In genomic region chr16:29975811-29976511, GRCh38 we compare ENCODE assay signal across 8 cellular contexts. TPM values are rescaled to one million over a fixed set of nuclear protein-coding genes. Genes with fewer than 3 reads are reported as not detected.
DNase-seq lines count a peak whose midpoint lies in the region; ATAC-seq, FAIRE-seq and TF ChIP-seq lines count a peak whose summit lies in the region.

No MANE protein-coding gene starts in this region.

- no peak for DNase-seq in activated T-cell treated with anti-CD3 and anti-CD28 coated beads, Interleukin-2, amount 50 U/mL, for 24 hours
- no peak for DNase-seq in activated T-cell treated with anti-CD3 and anti-CD28 coated beads for 4 hours
- peak in 1 of 7 donors; percentile 21 for DNase-seq in adrenal gland
- DNase-seq in keratinocyte (ENCODE audit: low read depth, low spot score), result no peak
- DNase-seq in germinal center (ENCODE audit: low spot score), result no peak
- no peak for DNase-seq in cortex of kidney (lab: John Stamatoyannopoulos, UW)

- intact Hi-C loops in adrenal gland (cut with DNase I), result no loop called here

- no peaks in the 10 kb centered on the region for H3K27me3 Mint-ChIP-seq in activated T-cell treated with anti-CD3 and anti-CD28 coated beads, Interleukin-2, amount 50 U/mL, for 24 hours

- H2AFZ ChIP-seq in keratinocyte (ENCODE audit: control insufficient read depth, low read length), result no peak overlapping the region

- dilution Hi-C loops in keratinocyte (cut with MboI; ENCODE audit: extremely low pct_ligation_motif_present, low sequenced_read_pairs), result no loop called here

- H3K27ac ChIP-seq in adrenal gland (peak overlapping the region in 4 of 5 donors; percentile 3 to 87 (median 80)), keratinocyte (ENCODE audit: control insufficient read depth, insufficient read depth, low read length) (no peak overlapping the region), thymus (ENCODE audit: low read depth) (peak overlapping the region; percentile 55)

- peak overlapping the region; percentile 80 for H3K4me2 ChIP-seq in keratinocyte (ENCODE audit: control insufficient read depth, extremely low read depth, insufficient read depth, low read depth, low read length)

- peaks cover 75% of the 10 kb centered on the region for H3K36me3 Mint-ChIP-seq in activated T-cell treated with anti-CD3 and anti-CD28 coated beads, Interleukin-2, amount 50 U/mL, for 24 hours (ENCODE audit: low read depth)

- H3K36me3 ChIP-seq in adrenal gland (replicated peaks in 1 of 2) (peaks cover 0 to 49% of the 10 kb centered on the region in 2 donors), keratinocyte (ENCODE audit: control insufficient read depth in 2 of 2, extremely low read depth in 1 of 2, insufficient read depth in 2 of 2, low read length in 2 of 2) (peaks cover 24 to 29% of the 10 kb centered on the region in 2 experiments), thymus (ENCODE audit: control insufficient read depth, insufficient read depth) (peaks cover 30% of the 10 kb centered on the region)

- WGBS in adrenal gland, 4 donors, result 8 to 14% (median 10%) methylated on average over 6 of the region's 6 CpGs
- WGBS in thymus, result 51% methylated on average over 6 of the region's 6 CpGs

- peak overlapping the region in 2 of 4 donors; percentile 68 to 73 for H3K4me3 ChIP-seq in adrenal gland
- peak overlapping the region; percentile 8 to 97 (median 90) for H3K4me3 ChIP-seq in keratinocyte (ENCODE audit: control insufficient read depth in 2 of 3, extremely low read depth in 1 of 3, insufficient read depth in 2 of 3, low read depth in 1 of 3, low read length in 3 of 3)
- H3K4me3 ChIP-seq in thymus (ENCODE audit: low read length), result peak overlapping the region; percentile 3

- H3K9me3 ChIP-seq in adrenal gland (replicated peaks in 1 of 3), result no peaks in the 10 kb centered on the region
- H3K9me3 ChIP-seq in keratinocyte (ENCODE audit: control insufficient read depth, low read depth, low read length), result no peaks in the 10 kb centered on the region
- no peaks in the 10 kb centered on the region for H3K9me3 ChIP-seq in thymus (ENCODE audit: control insufficient read depth)

- H3K4me1 Mint-ChIP-seq in activated T-cell treated with anti-CD3 and anti-CD28 coated beads, Interleukin-2, amount 50 U/mL, for 24 hours (ENCODE audit: low read depth), result peaks cover 35% of the 10 kb centered on the region

- peaks cover 8% of the 10 kb centered on the region for H3K9me3 Mint-ChIP-seq in activated T-cell treated with anti-CD3 and anti-CD28 coated beads, Interleukin-2, amount 50 U/mL, for 24 hours

- H3K9ac ChIP-seq in keratinocyte (ENCODE audit: control insufficient read depth, extremely low read depth, insufficient read depth, low read length), result no peak overlapping the region

- no peak for TF ChIP-seq CTCF in adrenal gland (IDR thresholded peaks at IDR 0.05)
- no peak for TF ChIP-seq CTCF in keratinocyte (optimal IDR thresholded peaks at IDR 0.05 in 1 of 3, IDR thresholded peaks at IDR 0.05 in 1 of 3, conservative IDR thresholded peaks at IDR 0.05 in 1 of 3; ENCODE audit: extremely low read depth in 1 of 3, insufficient read depth in 2 of 3, low read length in 3 of 3)

- TF ChIP-seq POLR2A in adrenal gland (IDR thresholded peaks at IDR 0.05), result no peak

- H3K4me1 ChIP-seq in adrenal gland (replicated peaks in 1 of 2) (peaks cover 30 to 53% of the 10 kb centered on the region in 2 donors), keratinocyte (ENCODE audit: control insufficient read depth, extremely low read depth, insufficient read depth, low read length) (peaks cover 18% of the 10 kb centered on the region), thymus (ENCODE audit: control insufficient read depth, insufficient read depth, low read length) (peaks cover 22% of the 10 kb centered on the region)

- H4K20me1 ChIP-seq in keratinocyte (ENCODE audit: control insufficient read depth, extremely low read depth, insufficient read depth, low read length), result peaks cover 22% of the 10 kb centered on the region

- FAIRE-seq in keratinocyte (lab: Jason Lieb, UNC), result no peak

- peaks cover 4% of the 10 kb centered on the region for H3K9me1 ChIP-seq in keratinocyte (ENCODE audit: control insufficient read depth, extremely low read depth, insufficient read depth, low read length)

- peak overlapping the region; percentile 93 for H3K4me3 Mint-ChIP-seq in activated T-cell treated with anti-CD3 and anti-CD28 coated beads, Interleukin-2, amount 50 U/mL, for 24 hours

- H3K27me3 ChIP-seq in adrenal gland (no peaks in the 10 kb centered on the region), keratinocyte (ENCODE audit: control insufficient read depth, extremely low read depth, insufficient read depth, low read length) (no peaks in the 10 kb centered on the region), thymus (ENCODE audit: control insufficient read depth, insufficient read depth) (no peaks in the 10 kb centered on the region)

- peak overlapping the region; percentile 95 for H3K27ac Mint-ChIP-seq in activated T-cell treated with anti-CD3 and anti-CD28 coated beads, Interleukin-2, amount 50 U/mL, for 24 hours

- ATAC-seq in HG03196 (IDR thresholded peaks at IDR 0.05; ENCODE audit: unreplicated experiment), result no peak

- peaks cover 45% of the 10 kb centered on the region for H3K79me2 ChIP-seq in keratinocyte (ENCODE audit: control insufficient read depth, insufficient read depth, low read length)

RNA-seq across cellular contexts. Expression of gene TAOK2, which starts 2.3 kb away (rescaled TPM):
- total RNA-seq in adrenal gland, result 10 to 100 TPM; 57.5 to 95.0 (median 76.1) TPM
- polyA plus RNA-seq in adrenal gland (100 to 1,000 TPM in 1 of 3 donors, 10 to 100 TPM in 2; 36.6 to 135 (median 51.0) TPM), keratinocyte (13.8 to 20.1 TPM (median 15.4 TPM) in 3 replicates), thymus (28.7 TPM)
- polyA plus RNA-seq in keratinocyte (2011; ENCODE audit: low read depth), result 9.0 TPM
- 4.8 and 9.4 TPM in 2 replicates for polyA plus RNA-seq in keratinocyte (2011; cell fraction: cytosol; rRNA removed)
- polyA plus RNA-seq in keratinocyte (2011; cell fraction: nucleus; rRNA removed), result 35.1 and 37.7 TPM in 2 replicates
- polyA plus RNA-seq in keratinocyte (2012; ENCODE audit: low replicate concordance), result 10.6 and 21.5 TPM in 2 replicates
- 20.1 to 25.0 TPM (median 23.6 TPM) in 3 replicates for polyA minus RNA-seq in keratinocyte
- polyA minus RNA-seq in keratinocyte (2011; cell fraction: cytosol; rRNA and poly(A)+ RNA removed), result 24.4 TPM
- 26.7 and 29.9 TPM in 2 replicates for polyA minus RNA-seq in keratinocyte (2011; cell fraction: nucleus; rRNA and poly(A)+ RNA removed)

RNA-seq across cellular contexts. Expression of gene TMEM219, which starts 14.1 kb away (rescaled TPM):
- total RNA-seq in adrenal gland, result 100 to 1,000 TPM; 164 to 300 (median 192) TPM
- polyA plus RNA-seq in adrenal gland (100 to 1,000 TPM; 100 to 278 (median 272) TPM), keratinocyte (48.5 to 77.2 TPM (median 64.8 TPM) in 3 replicates), thymus (155 TPM)
- 54.7 TPM for polyA plus RNA-seq in keratinocyte (2011; ENCODE audit: low read depth)
- 63.9 and 88.0 TPM in 2 replicates for polyA plus RNA-seq in keratinocyte (2011; cell fraction: cytosol; rRNA removed)
- 96.9 and 119 TPM in 2 replicates for polyA plus RNA-seq in keratinocyte (2011; cell fraction: nucleus; rRNA removed)
- polyA plus RNA-seq in keratinocyte (2012; ENCODE audit: low replicate concordance), result 67.3 and 77.2 TPM in 2 replicates
- 39.0 to 58.6 TPM (median 53.8 TPM) in 3 replicates for polyA minus RNA-seq in keratinocyte
- 65.0 TPM for polyA minus RNA-seq in keratinocyte (2011; cell fraction: cytosol; rRNA and poly(A)+ RNA removed)
- polyA minus RNA-seq in keratinocyte (2011; cell fraction: nucleus; rRNA and poly(A)+ RNA removed), result 15.7 and 19.3 TPM in 2 replicates

RNA-seq across cellular contexts. Expression of gene HIRIP3, which starts 19.5 kb away (rescaled TPM):
- 10 to 100 TPM; 11.9 to 35.0 (median 19.1) TPM for total RNA-seq in adrenal gland
- polyA plus RNA-seq in adrenal gland, result 10 to 100 TPM; 12.6 to 24.9 (median 20.2) TPM
- polyA plus RNA-seq in keratinocyte, result 4.1 to 4.8 TPM (median 4.6 TPM) in 3 replicates
- polyA plus RNA-seq in keratinocyte (2011; ENCODE audit: low read depth), result 3.5 TPM
- 3.5 and 5.4 TPM in 2 replicates for polyA plus RNA-seq in keratinocyte (2011; cell fraction: cytosol; rRNA removed)
- polyA plus RNA-seq in keratinocyte (2011; cell fraction: nucleus; rRNA removed), result 3.0 and 5.2 TPM in 2 replicates
- polyA plus RNA-seq in keratinocyte (2012; ENCODE audit: low replicate concordance), result 4.2 and 7.3 TPM in 2 replicates
- polyA minus RNA-seq in keratinocyte, result 1.9 to 3.7 TPM (median 3.1 TPM) in 3 replicates
- polyA minus RNA-seq in keratinocyte (2011; cell fraction: cytosol; rRNA and poly(A)+ RNA removed), result 6.1 TPM
- 3.0 and 3.3 TPM in 2 replicates for polyA minus RNA-seq in keratinocyte (2011; cell fraction: nucleus; rRNA and poly(A)+ RNA removed)
- 14.8 TPM for polyA plus RNA-seq in thymus

RNA-seq across cellular contexts. Expression of gene INO80E, which starts 20.1 kb away (rescaled TPM):
- 100 to 1,000 TPM in 2 of 8 donors, 10 to 100 TPM in 6; 31.8 to 120 (median 73.4) TPM for total RNA-seq in adrenal gland
- polyA plus RNA-seq in adrenal gland (100 to 1,000 TPM in 2 of 3 donors, 10 to 100 TPM in 1; 42.8 to 362 (median 103) TPM), keratinocyte (20.1 to 28.3 TPM (median 26.7 TPM) in 3 replicates), thymus (84.5 TPM)
- 32.4 TPM for polyA plus RNA-seq in keratinocyte (2011; ENCODE audit: low read depth)
- 10.1 and 17.5 TPM in 2 replicates for polyA plus RNA-seq in keratinocyte (2011; cell fraction: cytosol; rRNA removed)
- 33.9 and 47.9 TPM in 2 replicates for polyA plus RNA-seq in keratinocyte (2011; cell fraction: nucleus; rRNA removed)
- polyA plus RNA-seq in keratinocyte (2012; ENCODE audit: low replicate concordance), result 27.4 and 54.2 TPM in 2 replicates
- 8.4 to 14.3 TPM (median 8.9 TPM) in 3 replicates for polyA minus RNA-seq in keratinocyte
- polyA minus RNA-seq in keratinocyte (2011; cell fraction: cytosol; rRNA and poly(A)+ RNA removed), result 19.0 TPM
- 8.1 and 8.5 TPM in 2 replicates for polyA minus RNA-seq in keratinocyte (2011; cell fraction: nucleus; rRNA and poly(A)+ RNA removed)

RNA-seq across cellular contexts. Expression of gene DOC2A, which starts 34.9 kb away (rescaled TPM):
- 10 to 100 TPM in 1 of 8 donors, 1 to 10 TPM in 4, under 1 TPM in 2, not detected in 1; 0.35 to 14.8 (median 2.5) TPM for total RNA-seq in adrenal gland
- 10 to 100 TPM in 1 of 3 donors, 1 to 10 TPM in 1, under 1 TPM in 1; 0.60 to 33.0 (median 9.5) TPM for polyA plus RNA-seq in adrenal gland
- polyA plus RNA-seq in keratinocyte, result 0.10 to 0.41 TPM (median 0.26 TPM) in 3 replicates
- not detected for polyA plus RNA-seq in keratinocyte (2011; ENCODE audit: low read depth)
- polyA plus RNA-seq in keratinocyte (2011; cell fraction: cytosol; rRNA removed), result 0.06 and 0.17 TPM in 2 replicates
- polyA plus RNA-seq in keratinocyte (2011; cell fraction: nucleus; rRNA removed), result 1.8 and 2.0 TPM in 2 replicates
- 0.24 TPM in 1 of 2 replicates, not detected in the other for polyA plus RNA-seq in keratinocyte (2012; ENCODE audit: low replicate concordance)
- polyA minus RNA-seq in keratinocyte, result not detected in 3 replicates
- not detected for polyA minus RNA-seq in keratinocyte (2011; cell fraction: cytosol; rRNA and poly(A)+ RNA removed)
- 0.31 and 0.53 TPM in 2 replicates for polyA minus RNA-seq in keratinocyte (2011; cell fraction: nucleus; rRNA and poly(A)+ RNA removed)
- polyA plus RNA-seq in thymus, result 1.3 TPM
